Comparison of ENCODE assay signal across 3 cellular contexts in genomic region chr12:94219622-94220302, GRCh38.
TF ChIP-seq lines count a peak whose summit lies in the region.

No MANE protein-coding gene starts in this region.

TF ChIP-seq in A549, 52 proteins besides CTCF, POLR2A, EP300 and RAD21:
- TF ChIP-seq, protein P1, sequence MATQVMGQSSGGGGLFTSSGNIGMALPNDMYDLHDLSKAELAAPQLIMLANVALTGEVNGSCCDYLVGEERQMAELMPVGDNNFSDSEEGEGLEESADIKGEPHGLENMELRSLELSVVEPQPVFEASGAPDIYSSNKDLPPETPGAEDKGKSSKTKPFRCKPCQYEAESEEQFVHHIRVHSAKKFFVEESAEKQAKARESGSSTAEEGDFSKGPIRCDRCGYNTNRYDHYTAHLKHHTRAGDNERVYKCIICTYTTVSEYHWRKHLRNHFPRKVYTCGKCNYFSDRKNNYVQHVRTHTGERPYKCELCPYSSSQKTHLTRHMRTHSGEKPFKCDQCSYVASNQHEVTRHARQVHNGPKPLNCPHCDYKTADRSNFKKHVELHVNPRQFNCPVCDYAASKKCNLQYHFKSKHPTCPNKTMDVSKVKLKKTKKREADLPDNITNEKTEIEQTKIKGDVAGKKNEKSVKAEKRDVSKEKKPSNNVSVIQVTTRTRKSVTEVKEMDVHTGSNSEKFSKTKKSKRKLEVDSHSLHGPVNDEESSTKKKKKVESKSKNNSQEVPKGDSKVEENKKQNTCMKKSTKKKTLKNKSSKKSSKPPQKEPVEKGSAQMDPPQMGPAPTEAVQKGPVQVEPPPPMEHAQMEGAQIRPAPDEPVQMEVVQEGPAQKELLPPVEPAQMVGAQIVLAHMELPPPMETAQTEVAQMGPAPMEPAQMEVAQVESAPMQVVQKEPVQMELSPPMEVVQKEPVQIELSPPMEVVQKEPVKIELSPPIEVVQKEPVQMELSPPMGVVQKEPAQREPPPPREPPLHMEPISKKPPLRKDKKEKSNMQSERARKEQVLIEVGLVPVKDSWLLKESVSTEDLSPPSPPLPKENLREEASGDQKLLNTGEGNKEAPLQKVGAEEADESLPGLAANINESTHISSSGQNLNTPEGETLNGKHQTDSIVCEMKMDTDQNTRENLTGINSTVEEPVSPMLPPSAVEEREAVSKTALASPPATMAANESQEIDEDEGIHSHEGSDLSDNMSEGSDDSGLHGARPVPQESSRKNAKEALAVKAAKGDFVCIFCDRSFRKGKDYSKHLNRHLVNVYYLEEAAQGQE (IDR thresholded peaks at IDR 0.05): no peak
- no peak for TF ChIP-seq EHF (CRISPR knock-in tag; IDR thresholded peaks at IDR 0.05)
- no peak for TF ChIP-seq PHF8 (IDR thresholded peaks at IDR 0.05; ENCODE audit: borderline replicate concordance, low read depth)
- no peak for TF ChIP-seq CBX8 (IDR thresholded peaks at IDR 0.05)
- no peak for TF ChIP-seq HOXA7 (CRISPR knock-in tag; IDR thresholded peaks at IDR 0.05)
- no peak for TF ChIP-seq CHD4 (IDR thresholded peaks at IDR 0.05; ENCODE audit: borderline replicate concordance)
- TF ChIP-seq ZC3H11A (IDR thresholded peaks at IDR 0.05): peak; percentile 60
- no peak for TF ChIP-seq ZSCAN20 (CRISPR knock-in tag; IDR thresholded peaks at IDR 0.05)

TF ChIP-seq in HEK293, 187 proteins besides CTCF, POLR2A, EP300 and RAD21 (continued from another document and continues in another):
- no peak for TF ChIP-seq ZNF335 (tag by site-specific recombination; conservative IDR thresholded peaks at IDR 0.05)
- peak; percentile 40 for TF ChIP-seq ZNF555 (tag by site-specific recombination; conservative IDR thresholded peaks at IDR 0.05)
- no peak for TF ChIP-seq ZNF596 (tag by site-specific recombination; IDR thresholded peaks at IDR 0.05)
- no peak for TF ChIP-seq YY2 (tag by site-specific recombination; IDR thresholded peaks at IDR 0.05)
- TF ChIP-seq ZBTB7A (tag by site-specific recombination; IDR thresholded peaks at IDR 0.05; ENCODE audit: low read depth): no peak
- no peak for TF ChIP-seq IKZF3 (tag by site-specific recombination; IDR thresholded peaks at IDR 0.05)
- TF ChIP-seq ZNF140 (tag by site-specific recombination; IDR thresholded peaks at IDR 0.05): 0 out of 2 replicates have a peak, but pooled peaks have one; percentile 29
- no peak for TF ChIP-seq ZNF654 (tag by site-specific recombination; IDR thresholded peaks at IDR 0.05; ENCODE audit: low read depth)
- no peak for TF ChIP-seq SCRT2 (tag by site-specific recombination; IDR thresholded peaks at IDR 0.05)
- no peak for TF ChIP-seq HOXD13 (CRISPR knock-in tag; IDR thresholded peaks at IDR 0.05; ENCODE audit: borderline replicate concordance)
- TF ChIP-seq ZNF558 (tag by site-specific recombination; IDR thresholded peaks at IDR 0.05): no peak
- 0 out of 2 replicates have a peak, but pooled peaks have one; percentile 14 for TF ChIP-seq ZNF623 (tag by site-specific recombination; IDR thresholded peaks at IDR 0.05)
- peak; percentile 54 for TF ChIP-seq ZNF426 (tag by site-specific recombination; IDR thresholded peaks at IDR 0.05)
- no peak; the same call in 1 of the 2 replicates for TF ChIP-seq ZNF518A (tag by site-specific recombination; conservative IDR thresholded peaks at IDR 0.05; ENCODE audit: low read depth)
- TF ChIP-seq SP3 (tag by site-specific recombination; IDR thresholded peaks at IDR 0.05): no peak
- no peak for TF ChIP-seq GLIS1 (tag by site-specific recombination; IDR thresholded peaks at IDR 0.05)
- TF ChIP-seq ZNF133 (tag by site-specific recombination; IDR thresholded peaks at IDR 0.05): no peak
- no peak for TF ChIP-seq KLF8 (tag by site-specific recombination; IDR thresholded peaks at IDR 0.05)
- TF ChIP-seq, protein P2, sequence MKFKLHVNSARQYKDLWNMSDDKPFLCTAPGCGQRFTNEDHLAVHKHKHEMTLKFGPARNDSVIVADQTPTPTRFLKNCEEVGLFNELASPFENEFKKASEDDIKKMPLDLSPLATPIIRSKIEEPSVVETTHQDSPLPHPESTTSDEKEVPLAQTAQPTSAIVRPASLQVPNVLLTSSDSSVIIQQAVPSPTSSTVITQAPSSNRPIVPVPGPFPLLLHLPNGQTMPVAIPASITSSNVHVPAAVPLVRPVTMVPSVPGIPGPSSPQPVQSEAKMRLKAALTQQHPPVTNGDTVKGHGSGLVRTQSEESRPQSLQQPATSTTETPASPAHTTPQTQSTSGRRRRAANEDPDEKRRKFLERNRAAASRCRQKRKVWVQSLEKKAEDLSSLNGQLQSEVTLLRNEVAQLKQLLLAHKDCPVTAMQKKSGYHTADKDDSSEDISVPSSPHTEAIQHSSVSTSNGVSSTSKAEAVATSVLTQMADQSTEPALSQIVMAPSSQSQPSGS (tag by site-specific recombination; IDR thresholded peaks at IDR 0.05; ENCODE audit: low read depth): no peak
- TF ChIP-seq ZBTB8A (tag by site-specific recombination; IDR thresholded peaks at IDR 0.05): peak; percentile 37; the same call in 1 of the 2 replicates
- TF ChIP-seq ZFP3 (tag by site-specific recombination; IDR thresholded peaks at IDR 0.05; ENCODE audit: low read depth): no peak

TF ChIP-seq in K562, 482 proteins besides CTCF, POLR2A, EP300 and RAD21 (continued from another document):
- TF ChIP-seq, protein P1 (CRISPR knock-in tag; IDR thresholded peaks at IDR 0.05; ENCODE audit: low read depth): no peak
- TF ChIP-seq ARID1B (IDR thresholded peaks at IDR 0.05): peak; percentile 13; the same call in 1 of the 2 replicates
- no peak for TF ChIP-seq ATF1 (CRISPR knock-in tag; IDR thresholded peaks at IDR 0.05)
- TF ChIP-seq ATF1 (tag; IDR thresholded peaks at IDR 0.05): no peak
- no peak for TF ChIP-seq CGGBP1 (CRISPR knock-in tag; IDR thresholded peaks at IDR 0.05)
- TF ChIP-seq ZNF3 (CRISPR knock-in tag; IDR thresholded peaks at IDR 0.05): no peak
- TF ChIP-seq MYNN (IDR thresholded peaks at IDR 0.05): peak; percentile 99
- TF ChIP-seq MYNN (CRISPR knock-in tag; IDR thresholded peaks at IDR 0.05): peak; percentile 81
